In the genomic region with DNA sequence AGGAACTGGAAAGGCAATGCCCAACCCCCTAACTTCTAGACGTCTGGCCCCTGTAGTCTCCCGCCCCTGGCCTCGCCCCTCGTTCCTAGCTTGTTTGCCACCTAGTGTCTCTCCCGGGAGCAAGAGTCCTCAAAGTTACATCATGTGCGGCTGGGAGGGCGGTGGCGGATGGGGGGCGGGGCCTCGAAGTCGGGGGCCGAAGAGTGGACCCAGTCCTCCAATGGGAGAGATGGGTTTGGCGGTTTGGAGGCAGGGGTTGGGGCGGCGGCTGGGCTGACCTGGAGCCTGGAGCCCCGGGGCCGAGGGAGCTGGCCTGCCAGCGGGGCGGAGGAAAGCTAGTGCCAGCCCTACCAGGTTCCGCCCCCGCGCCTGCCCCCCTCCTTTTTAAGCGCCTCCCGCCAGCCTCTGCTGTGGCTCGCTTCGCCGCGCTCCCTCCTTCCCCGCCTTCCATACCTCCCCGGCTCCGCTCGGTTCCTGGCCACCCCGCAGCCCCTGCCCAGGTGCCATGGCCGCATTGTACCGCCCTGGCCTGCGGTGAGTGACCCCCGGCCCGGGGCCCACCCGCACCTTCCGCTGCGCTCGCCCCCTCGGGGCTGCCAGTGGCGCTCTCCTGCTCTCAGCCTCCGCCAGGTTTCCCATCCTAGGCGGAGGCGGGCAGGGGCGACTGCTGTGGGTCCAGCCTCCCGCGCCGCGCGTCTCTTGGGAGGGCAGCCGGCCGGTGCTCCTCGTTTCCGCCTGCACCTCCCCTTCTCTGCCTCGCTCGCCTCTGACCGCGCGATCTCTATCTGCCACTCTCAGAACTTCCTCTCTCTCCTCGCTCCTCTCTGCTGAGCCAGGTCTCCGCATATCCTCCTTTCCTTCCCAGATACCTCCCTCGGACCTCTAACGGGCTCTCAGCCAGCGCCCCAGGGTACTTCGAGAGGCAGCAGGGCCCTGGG, we compare ENCODE assay signal across 8 cellular contexts. TPM values are rescaled to one million over a fixed set of nuclear protein-coding genes. Genes with fewer than 3 reads are reported as not detected.
DNase-seq lines count a peak whose midpoint lies in the region; ATAC-seq and TF ChIP-seq lines count a peak whose summit lies in the region.

A gene (plus strand): TSS at position 411 of the 938 bp plus-strand sequence. CDS start 95 bp downstream, at position 506.

- no peaks in the 10 kb centered on the region for H3K9me2 ChIP-seq in OCI-LY1 (ENCODE audit: low read depth, low read length)

- peak within 1 kb of the TSS; percentile 95 for H3K4me2 ChIP-seq in OCI-LY1 (ENCODE audit: low read length)

- POLR2A ChIA-PET in CD8-positive, alpha-beta T cell (lab: Charles Lee) = interaction anchor here (0.5 to 3.9 kb wide), 8 partner anchors 11 to 60 kb away, joined by 3 to 41 read pairs (median 8); a partner anchor contains a TSS

- intact Hi-C loops in CD8-positive, alpha-beta T cell (cut with DNase I, micrococcal nuclease) = loop anchor here (1.0 to 5.0 kb wide), 6 partner anchors 13 to 68 kb away; a partner anchor contains a TSS

- peak within 1 kb of the TSS; percentile 89 for H3K9ac ChIP-seq in HUES48 (ENCODE audit: low read depth, low read length)
- H3K9ac ChIP-seq in OCI-LY1 (ENCODE audit: low read length) = peak within 1 kb of the TSS; percentile 92

- no peaks in the 10 kb centered on the region for H3K9me3 ChIP-seq in CD8-positive, alpha-beta T cell (ENCODE audit: low read length)
- H3K9me3 ChIP-seq in HUES48 (ENCODE audit: control insufficient read depth, insufficient read depth, low read length) (no peaks in the 10 kb centered on the region), OCI-LY1 (ENCODE audit: low read length) (no peaks in the 10 kb centered on the region)

- no peaks in the 10 kb centered on the region for H3K79me2 ChIP-seq in OCI-LY1 (ENCODE audit: insufficient read depth, low read length)

- no peak for TF ChIP-seq CTCF in CD8-positive, alpha-beta T cell (IDR thresholded peaks at IDR 0.05)
- TF ChIP-seq CTCF in OCI-LY1 (IDR thresholded peaks at IDR 0.05; ENCODE audit: low read length) = no peak; the same call in 1 of the 2 replicates

- 0 out of 2 replicates have a peak within 1 kb of the TSS, but pooled peaks have one; percentile 10 for H2AFZ ChIP-seq in OCI-LY1 (ENCODE audit: low read length)

- CTCF ChIA-PET in CD8-positive, alpha-beta T cell (lab: Charles Lee) = interaction anchor here (0.6 to 24.0 kb wide), 5 partner anchors 13 to 239 kb away, joined by 3 to 873 read pairs (median 155); a partner anchor contains a TSS

- no peaks in the 10 kb centered on the region for H3K36me3 ChIP-seq in CD8-positive, alpha-beta T cell (ENCODE audit: insufficient read depth, low read length)
- H3K36me3 ChIP-seq in HUES48 (ENCODE audit: control insufficient read depth, insufficient read depth, low read length) (peaks cover 16% of the 10 kb centered on the region), OCI-LY1 (ENCODE audit: insufficient read depth, low read length) (peaks cover 4% of the 10 kb centered on the region; the same call in 1 of the 2 replicates)

- H3K27me3 ChIP-seq in CD8-positive, alpha-beta T cell (ENCODE audit: insufficient read depth, low read length) = no peaks in the 10 kb centered on the region
- no peaks in the 10 kb centered on the region for H3K27me3 ChIP-seq in HUES48 (ENCODE audit: control insufficient read depth, insufficient read depth, low read length)
- H3K27me3 ChIP-seq in OCI-LY1 (ENCODE audit: insufficient read depth, low read length) = no peaks in the 10 kb centered on the region

- no peaks in the 10 kb centered on the region for H4K20me1 ChIP-seq in OCI-LY1 (ENCODE audit: insufficient read depth, low read length)

- no peaks in the 10 kb centered on the region for H3K27me3 Mint-ChIP-seq in CD8-positive, alpha-beta T cell (ENCODE audit: low read depth)

- peak within 1 kb of the TSS; percentile 98 for H3K4me3 Mint-ChIP-seq in CD8-positive, alpha-beta T cell

- peak within 1 kb of the TSS; percentile 76 for H3K27ac ChIP-seq in CD8-positive, alpha-beta T cell (ENCODE audit: low read depth, low read length)
- H3K27ac ChIP-seq in HUES48 (ENCODE audit: low read depth, low read length) (peak within 1 kb of the TSS; percentile 88), OCI-LY1 (ENCODE audit: low read depth, low read length, poor library complexity, severe bottlenecking) (peak within 1 kb of the TSS; percentile 86), epithelial cell of prostate (peak within 1 kb of the TSS; percentile 82)

- DNase-seq in CD8-positive, alpha-beta T cell = peak; percentile 39 to 82 (median 67)
- DNase-seq in activated T-cell treated with anti-CD3 and anti-CD28 coated beads for 1 hour (ENCODE audit: low read depth) (peak; percentile 69), epithelial cell of prostate (ENCODE audit: low read depth, low spot score) (no peak), mucosa of gallbladder (ENCODE audit: low spot score) (peak; percentile 86)
- DNase-seq in stimulated activated CD8-positive, alpha-beta memory T cell treated with anti-CD3 and anti-CD28 coated beads, Interleukin-4, amount 100 ng/mL, for 48 hours = peak; percentile 93

- H3K4me1 ChIP-seq in CD8-positive, alpha-beta T cell (ENCODE audit: insufficient read depth, low read length) = peaks cover 19% of the 10 kb centered on the region
- H3K4me1 ChIP-seq in HUES48 (ENCODE audit: control insufficient read depth, insufficient read depth, low read length) (peaks cover 16% of the 10 kb centered on the region), OCI-LY1 (ENCODE audit: insufficient read depth, low read length, severe bottlenecking) (peaks cover 19% of the 10 kb centered on the region)

- no peaks in the 10 kb centered on the region for H3F3A ChIP-seq in OCI-LY1 (ENCODE audit: insufficient read depth, low read length)

- peak within 1 kb of the TSS; percentile 99 for H3K4me3 ChIP-seq in CD8-positive, alpha-beta T cell (ENCODE audit: low read depth, low read length)
- H3K4me3 ChIP-seq in HUES48 (ENCODE audit: low read depth, low read length) (peak within 1 kb of the TSS; percentile 85), OCI-LY1 (ENCODE audit: low read depth, low read length, poor library complexity, severe bottlenecking) (peak within 1 kb of the TSS; percentile 77)

- H3K9me3 Mint-ChIP-seq in CD8-positive, alpha-beta T cell = no peaks in the 10 kb centered on the region

- H3K36me3 Mint-ChIP-seq in CD8-positive, alpha-beta T cell = peaks cover 10% of the 10 kb centered on the region

- H3K27ac Mint-ChIP-seq in CD8-positive, alpha-beta T cell = peak within 1 kb of the TSS; percentile 98

- ATAC-seq in CD8-positive, alpha-beta T cell = peak; percentile 79
- ATAC-seq in GM21367 (IDR thresholded peaks at IDR 0.05; ENCODE audit: unreplicated experiment) = peak; percentile 40

- peaks cover 37% of the 10 kb centered on the region for H3K4me1 Mint-ChIP-seq in CD8-positive, alpha-beta T cell (ENCODE audit: low read depth)

RNA-seq across cellular contexts. Expression of the gene that starts here (rescaled TPM):
- total RNA-seq in CD8-positive, alpha-beta T cell = 1 to 10 TPM; 4.9 to 5.2 TPM
- total RNA-seq in mucosa of gallbladder = 28.9 TPM
